In the genomic region with DNA sequence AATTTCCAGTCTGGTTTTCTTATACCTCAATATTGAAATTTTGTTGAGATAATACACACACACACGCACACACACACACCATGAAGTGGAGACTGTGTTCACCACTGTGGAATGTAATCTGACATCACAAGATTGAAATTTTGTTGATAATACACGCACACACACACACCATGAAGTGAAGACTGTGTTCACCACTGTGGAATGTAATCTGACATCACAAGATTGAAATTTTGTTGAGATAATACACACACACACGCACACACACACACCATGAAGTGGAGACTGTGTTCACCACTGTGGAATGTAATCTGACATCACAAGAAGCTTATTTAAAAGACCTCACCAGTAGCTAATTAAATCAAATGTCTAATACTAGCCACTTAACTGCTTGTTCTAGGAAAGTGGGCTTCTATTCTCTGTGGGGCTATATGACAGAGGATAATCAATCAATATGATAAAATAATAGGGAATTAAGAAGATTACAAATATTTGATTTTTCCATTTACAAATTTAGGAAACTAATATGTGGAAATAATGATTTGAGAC, we compare ENCODE assay signal across 19 cellular contexts. TPM values are rescaled to one million over a fixed set of nuclear protein-coding genes. Genes with fewer than 3 reads are reported as not detected.
"Had no signal": no experiment of that assay in that cellular context is flagged by ENCODE, and none has a peak within 500 bp of the region (broad histone marks: within the 10 kb centered on the region; RNA-seq: fewer than 3 reads in every experiment).

No MANE protein-coding gene starts in this region.

RNA-seq across cellular contexts. Expression of a gene that starts 3.9 kb away (rescaled TPM):
- total RNA-seq: activated CD4-positive, alpha-beta T cell treated with anti-CD3 and anti-CD28 coated beads, Interleukin-2, amount 10 ng/mL, durations not matched to agents 24 days and 14 days; activated CD8-positive, alpha-beta T cell treated with anti-CD3 and anti-CD28 coated beads for 36 hours; activated naive CD8-positive, alpha-beta T cell treated with anti-CD3 and anti-CD28 coated beads for 36 hours; activated T-helper 17 cell treated with anti-CD3 and anti-CD28 coated beads, Interleukin-2, amount 50 U/mL, for 72 hours; cerebellum; esophagus muscularis mucosa; kidney; left lung; lung microvascular endothelial cell; mononuclear cell; posterior vena cava; subcutaneous adipose tissue; T-helper 1 cell treated with Interleukin-12 subunit alpha and Interleukin-12 subunit beta and Interleukin-4 antibody, amounts not matched to agents 30 ng/mL and 1 ng/mL, for 36 hours; uterus had no signal
- polyA plus RNA-seq: neural cell had no signal

RNA-seq across cellular contexts. Expression of a gene that starts 5.7 kb away (rescaled TPM):
- total RNA-seq: activated CD4-positive, alpha-beta T cell treated with anti-CD3 and anti-CD28 coated beads, Interleukin-2, amount 10 ng/mL, durations not matched to agents 24 days and 14 days; activated CD8-positive, alpha-beta T cell treated with anti-CD3 and anti-CD28 coated beads for 36 hours; activated naive CD8-positive, alpha-beta T cell treated with anti-CD3 and anti-CD28 coated beads for 36 hours; activated T-helper 17 cell treated with anti-CD3 and anti-CD28 coated beads, Interleukin-2, amount 50 U/mL, for 72 hours; breast epithelium; cerebellum; esophagus muscularis mucosa; kidney; left lung; lung microvascular endothelial cell; mononuclear cell; omental fat pad; posterior vena cava; skeletal muscle tissue; subcutaneous adipose tissue; T-helper 1 cell treated with Interleukin-12 subunit alpha and Interleukin-12 subunit beta and Interleukin-4 antibody, amounts not matched to agents 30 ng/mL and 1 ng/mL, for 36 hours; thyroid gland; uterus had no signal
- polyA plus RNA-seq: neural cell had no signal

RNA-seq across cellular contexts. Expression of a gene that starts 18.1 kb away (rescaled TPM):
- total RNA-seq: activated CD4-positive, alpha-beta T cell treated with anti-CD3 and anti-CD28 coated beads, Interleukin-2, amount 10 ng/mL, durations not matched to agents 24 days and 14 days; activated CD8-positive, alpha-beta T cell treated with anti-CD3 and anti-CD28 coated beads for 36 hours; activated naive CD8-positive, alpha-beta T cell treated with anti-CD3 and anti-CD28 coated beads for 36 hours; activated T-helper 17 cell treated with anti-CD3 and anti-CD28 coated beads, Interleukin-2, amount 50 U/mL, for 72 hours; breast epithelium; cerebellum; esophagus muscularis mucosa; kidney; left lung; lung microvascular endothelial cell; mononuclear cell; omental fat pad; posterior vena cava; skeletal muscle tissue; subcutaneous adipose tissue; T-helper 1 cell treated with Interleukin-12 subunit alpha and Interleukin-12 subunit beta and Interleukin-4 antibody, amounts not matched to agents 30 ng/mL and 1 ng/mL, for 36 hours; thyroid gland; uterus had no signal
- polyA plus RNA-seq: neural cell had no signal

RNA-seq across cellular contexts. Expression of a gene that starts 25.8 kb away (rescaled TPM):
- total RNA-seq: activated CD4-positive, alpha-beta T cell treated with anti-CD3 and anti-CD28 coated beads, Interleukin-2, amount 10 ng/mL, durations not matched to agents 24 days and 14 days; activated CD8-positive, alpha-beta T cell treated with anti-CD3 and anti-CD28 coated beads for 36 hours; activated naive CD8-positive, alpha-beta T cell treated with anti-CD3 and anti-CD28 coated beads for 36 hours; activated T-helper 17 cell treated with anti-CD3 and anti-CD28 coated beads, Interleukin-2, amount 50 U/mL, for 72 hours; breast epithelium; cerebellum; esophagus muscularis mucosa; kidney; left lung; lung microvascular endothelial cell; mononuclear cell; omental fat pad; posterior vena cava; skeletal muscle tissue; subcutaneous adipose tissue; T-helper 1 cell treated with Interleukin-12 subunit alpha and Interleukin-12 subunit beta and Interleukin-4 antibody, amounts not matched to agents 30 ng/mL and 1 ng/mL, for 36 hours; thyroid gland; uterus had no signal
- polyA plus RNA-seq: neural cell had no signal
